1 cellular context compared by ENCODE assay signal in genomic region chr5:141234109-141234508, GRCh38.
TF ChIP-seq lines count a peak whose summit lies in the region.

No MANE protein-coding gene starts in this region.

TF ChIP-seq in endothelial cell of umbilical vein, 7 proteins besides CTCF, POLR2A, EP300 and RAD21:
- TF ChIP-seq FOS (IDR thresholded peaks at IDR 0.05; ENCODE audit: borderline replicate concordance, insufficient read depth, low read length) (no peak), EZH2 (IDR thresholded peaks at IDR 0.05; ENCODE audit: borderline replicate concordance, low read depth, low read length, severe bottlenecking) (no peak), MYC (IDR thresholded peaks at IDR 0.05; ENCODE audit: low read depth, low read length) (no peak), MAX (IDR thresholded peaks at IDR 0.05; ENCODE audit: insufficient read depth, insufficient read length) (no peak), JUN (IDR thresholded peaks at IDR 0.05; ENCODE audit: borderline replicate concordance, insufficient read depth, insufficient read length, low read depth) (no peak), GATA2 (IDR thresholded peaks at IDR 0.05; ENCODE audit: insufficient read depth, insufficient read length, low read depth, low read length) (no peak), POLR2AphosphoS5 (IDR thresholded peaks at IDR 0.05; ENCODE audit: insufficient read depth, low read depth, low read length) (no peak)
